In the genomic region with DNA sequence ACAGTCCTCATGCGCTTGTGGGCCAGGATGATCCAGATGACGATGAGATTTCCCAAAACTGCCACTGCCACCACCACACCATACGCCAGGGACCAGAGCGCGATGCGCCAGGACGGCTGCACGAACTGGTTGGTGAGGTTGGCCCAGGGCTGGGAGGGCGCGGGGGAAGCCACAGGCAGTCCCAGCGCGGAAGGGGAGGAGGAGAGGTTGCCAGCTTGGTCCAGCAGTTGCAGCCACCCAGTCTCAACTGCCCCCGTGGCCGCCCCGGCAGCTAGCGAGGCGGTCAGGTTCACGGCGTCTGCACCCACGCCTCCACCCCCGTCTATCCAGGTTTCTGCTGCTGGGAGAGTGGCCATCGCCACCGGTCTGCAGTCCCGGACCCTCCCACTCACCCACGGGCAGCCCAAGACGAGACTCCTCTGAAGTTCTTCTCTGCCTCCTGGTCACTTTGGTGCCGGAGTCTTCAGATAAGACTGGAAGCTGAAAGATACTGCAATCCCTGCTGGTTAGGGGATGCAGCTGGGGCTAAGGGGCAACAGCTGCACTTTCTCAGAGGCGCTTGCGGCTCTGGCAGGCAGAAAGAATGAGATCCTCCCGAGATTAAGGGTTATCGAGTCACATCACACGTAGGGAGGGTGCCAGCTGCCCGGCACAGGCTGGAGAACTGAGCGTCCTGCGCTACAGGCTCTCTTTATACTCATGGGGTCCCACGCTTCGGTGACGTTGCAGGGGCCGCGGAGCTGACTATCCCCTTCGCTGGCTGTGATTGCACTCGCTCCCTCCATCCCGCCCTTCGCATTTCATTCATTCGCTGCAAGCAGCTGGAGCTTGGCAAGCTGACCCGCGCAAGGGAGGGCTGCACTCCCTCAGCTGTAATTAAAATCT, we compare ENCODE assay signal across 10 cellular contexts. TPM values are rescaled to one million over a fixed set of nuclear protein-coding genes. Genes with fewer than 3 reads are reported as not detected.
A peak's percentile ranks its signal among the peaks of the same experiment; 100 is the strongest.
DNase-seq lines count a peak whose midpoint lies in the region; ATAC-seq and TF ChIP-seq lines count a peak whose summit lies in the region.
"Had no signal": no experiment of that assay in that cellular context is flagged by ENCODE, and none has a peak within 500 bp of the region (broad histone marks: within the 10 kb centered on the region; RNA-seq: fewer than 3 reads in every experiment).

TACR3 (minus strand) TSS at position 666 of the 885 bp plus-strand sequence; CDS start at position 356, 310 bp downstream.

- WGBS in smooth muscle cell (ENCODE audit: low lambda C conversion rate), result 2% methylated on average over 45 of the region's 47 CpGs
- 3% methylated on average over 16 of the region's 47 CpGs for WGBS in right lobe of liver (ENCODE audit: insufficient coverage, low coverage, low lambda C conversion rate, missing lambda C conversion rate)

- H3K36me3 ChIP-seq in HEK293 (ENCODE audit: control insufficient read depth in 2 of 2, insufficient read depth in 1 of 2, low read length in 2 of 2), result no peaks in the 10 kb centered on the region
- H3K36me3 ChIP-seq in kidney epithelial cell (ENCODE audit: control insufficient read depth, insufficient read depth, low read length), result no peaks in the 10 kb centered on the region
- H3K36me3 ChIP-seq in smooth muscle cell (ENCODE audit: low read depth), result no peaks in the 10 kb centered on the region
- H3K36me3 ChIP-seq in right lobe of liver, result no peaks in the 10 kb centered on the region

- no peak within 1 kb of the TSS for H3K9ac ChIP-seq in smooth muscle cell (ENCODE audit: low read depth)

- TF ChIP-seq POLR2A in right lobe of liver (IDR thresholded peaks at IDR 0.05), result no peak

- POLR2A ChIA-PET in HEK293 (lab: Yijun Ruan, JAX), result no interaction called here

- H3K79me2 ChIP-seq in smooth muscle cell (ENCODE audit: low read depth), result no peaks in the 10 kb centered on the region

- no peaks in the 10 kb centered on the region for H3K9me3 ChIP-seq in HEK293 (ENCODE audit: control insufficient read depth, insufficient read depth, low read depth, low read length)
- no peaks in the 10 kb centered on the region for H3K9me3 ChIP-seq in smooth muscle cell (replicated peaks; ENCODE audit: low read depth)
- no peaks in the 10 kb centered on the region for H3K9me3 ChIP-seq in right lobe of liver

- H3K4me3 ChIP-seq in HEK293 (ENCODE audit: low read depth, low read length) (peak within 1 kb of the TSS; percentile 14), astrocyte of the cerebellum (ENCODE audit: low read depth, low read length) (peak within 1 kb of the TSS; percentile 42), kidney epithelial cell (ENCODE audit: low read depth, low read length) (peak within 1 kb of the TSS; percentile 33), smooth muscle cell (peak within 1 kb of the TSS; percentile 46), right lobe of liver (no peak within 1 kb of the TSS)

- CTCF ChIA-PET in HEK293 (lab: Yijun Ruan, JAX), result interaction anchor here (0.7 kb wide), 1 partner anchor 67 kb away, joined by 3 read pairs; no protein-coding TSS in a partner anchor

- H3K4me1 ChIP-seq in HEK293 (ENCODE audit: control insufficient read depth, insufficient read depth, low read length), result no peaks in the 10 kb centered on the region
- peaks cover 4% of the 10 kb centered on the region for H3K4me1 ChIP-seq in smooth muscle cell (ENCODE audit: low read depth)
- H3K4me1 ChIP-seq in right lobe of liver, result no peaks in the 10 kb centered on the region

- DNase-seq in astrocyte of the cerebellum (ENCODE audit: low read depth) (no peak), kidney epithelial cell (ENCODE audit: low read depth) (no peak), smooth muscle cell (lab: John Stamatoyannopoulos, UW; ENCODE audit: unreplicated experiment) (peak; percentile 6), NCI-H345 (lab: John Stamatoyannopoulos, UW) (no peak), right lobe of liver (no peak)
- no peak for DNase-seq in stimulated activated CD4-positive, alpha-beta T cell treated with anti-CD3 and anti-CD28 coated beads, Interleukin-2, amount 100 ng/mL, for 24 hours

- H3K27ac ChIP-seq in HEK293 (ENCODE audit: extremely low read depth, low read depth, low read length) (no peak within 1 kb of the TSS), smooth muscle cell (ENCODE audit: low read depth) (no peak within 1 kb of the TSS), right lobe of liver (no peak within 1 kb of the TSS)

- in situ Hi-C loops in astrocyte of the cerebellum (cut with HindIII; ENCODE audit: low sequenced_read_pairs), result no loop called here

- no peaks in the 10 kb centered on the region for H3F3A ChIP-seq in smooth muscle cell (ENCODE audit: low read depth)

- no peaks in the 10 kb centered on the region for H4K20me1 ChIP-seq in smooth muscle cell (ENCODE audit: low read depth)

- H3K27me3 ChIP-seq in kidney epithelial cell (ENCODE audit: control insufficient read depth, insufficient read depth, low read length) (peaks cover 17% of the 10 kb centered on the region), smooth muscle cell (ENCODE audit: low read depth) (peaks cover 12% of the 10 kb centered on the region), right lobe of liver (no peaks in the 10 kb centered on the region)

- TF ChIP-seq CTCF in HEK293 (tag by site-specific recombination; IDR thresholded peaks at IDR 0.05), result no peak
- peak; percentile 2 for TF ChIP-seq CTCF in astrocyte of the cerebellum (IDR thresholded peaks at IDR 0.05; ENCODE audit: low read depth, low read length, missing control alignments)
- no peak for TF ChIP-seq CTCF in kidney epithelial cell (IDR thresholded peaks at IDR 0.05; ENCODE audit: insufficient read depth, low read length, poor library complexity, severe bottlenecking)
- TF ChIP-seq CTCF in smooth muscle cell (IDR thresholded peaks at IDR 0.05; ENCODE audit: borderline replicate concordance, insufficient read depth, poor library complexity, severe bottlenecking), result no peak
- no peak for TF ChIP-seq CTCF in right lobe of liver (IDR thresholded peaks at IDR 0.05)

- peak within 1 kb of the TSS; percentile 86 for H3K4me2 ChIP-seq in smooth muscle cell

- ATAC-seq in right lobe of liver, result no peak
- no peak for ATAC-seq in HG02759 (IDR thresholded peaks at IDR 0.05; ENCODE audit: unreplicated experiment)

- intact Hi-C loops in right lobe of liver (cut with DNase I), result no loop called here

- peak within 1 kb of the TSS; percentile 71 for H2AFZ ChIP-seq in smooth muscle cell (ENCODE audit: low read depth)

TF ChIP-seq in HEK293, 187 proteins besides CTCF, POLR2A, EP300 and RAD21 (continues in another document):
- TF ChIP-seq, protein P1, sequence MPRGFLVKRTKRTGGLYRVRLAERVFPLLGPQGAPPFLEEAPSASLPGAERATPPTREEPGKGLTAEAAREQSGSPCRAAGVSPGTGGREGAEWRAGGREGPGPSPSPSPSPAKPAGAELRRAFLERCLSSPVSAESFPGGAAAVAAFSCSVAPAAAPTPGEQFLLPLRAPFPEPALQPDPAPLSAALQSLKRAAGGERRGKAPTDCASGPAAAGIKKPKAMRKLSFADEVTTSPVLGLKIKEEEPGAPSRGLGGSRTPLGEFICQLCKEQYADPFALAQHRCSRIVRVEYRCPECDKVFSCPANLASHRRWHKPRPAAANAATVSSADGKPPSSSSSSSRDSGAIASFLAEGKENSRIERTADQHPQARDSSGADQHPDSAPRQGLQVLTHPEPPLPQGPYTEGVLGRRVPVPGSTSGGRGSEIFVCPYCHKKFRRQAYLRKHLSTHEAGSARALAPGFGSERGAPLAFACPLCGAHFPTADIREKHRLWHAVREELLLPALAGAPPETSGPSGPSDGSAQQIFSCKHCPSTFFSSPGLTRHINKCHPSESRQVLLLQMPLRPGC (tag by site-specific recombination; IDR thresholded peaks at IDR 0.05), result no peak
- TF ChIP-seq ZNF610 (tag by site-specific recombination; IDR thresholded peaks at IDR 0.05; ENCODE audit: borderline replicate concordance) (no peak), SCRT1 (tag by site-specific recombination; IDR thresholded peaks at IDR 0.05; ENCODE audit: borderline replicate concordance) (no peak), HOXD13 (CRISPR knock-in tag; IDR thresholded peaks at IDR 0.05; ENCODE audit: borderline replicate concordance) (no peak), ZNF138 (tag by site-specific recombination; IDR thresholded peaks at IDR 0.05; ENCODE audit: borderline replicate concordance) (no peak)
- TF ChIP-seq, protein P2, sequence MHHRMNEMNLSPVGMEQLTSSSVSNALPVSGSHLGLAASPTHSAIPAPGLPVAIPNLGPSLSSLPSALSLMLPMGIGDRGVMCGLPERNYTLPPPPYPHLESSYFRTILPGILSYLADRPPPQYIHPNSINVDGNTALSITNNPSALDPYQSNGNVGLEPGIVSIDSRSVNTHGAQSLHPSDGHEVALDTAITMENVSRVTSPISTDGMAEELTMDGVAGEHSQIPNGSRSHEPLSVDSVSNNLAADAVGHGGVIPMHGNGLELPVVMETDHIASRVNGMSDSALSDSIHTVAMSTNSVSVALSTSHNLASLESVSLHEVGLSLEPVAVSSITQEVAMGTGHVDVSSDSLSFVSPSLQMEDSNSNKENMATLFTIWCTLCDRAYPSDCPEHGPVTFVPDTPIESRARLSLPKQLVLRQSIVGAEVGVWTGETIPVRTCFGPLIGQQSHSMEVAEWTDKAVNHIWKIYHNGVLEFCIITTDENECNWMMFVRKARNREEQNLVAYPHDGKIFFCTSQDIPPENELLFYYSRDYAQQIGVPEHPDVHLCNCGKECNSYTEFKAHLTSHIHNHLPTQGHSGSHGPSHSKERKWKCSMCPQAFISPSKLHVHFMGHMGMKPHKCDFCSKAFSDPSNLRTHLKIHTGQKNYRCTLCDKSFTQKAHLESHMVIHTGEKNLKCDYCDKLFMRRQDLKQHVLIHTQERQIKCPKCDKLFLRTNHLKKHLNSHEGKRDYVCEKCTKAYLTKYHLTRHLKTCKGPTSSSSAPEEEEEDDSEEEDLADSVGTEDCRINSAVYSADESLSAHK (tag by site-specific recombination; IDR thresholded peaks at IDR 0.05), result no peak

RNA-seq across cellular contexts. Expression of gene TACR3, which starts in this region (rescaled TPM):
- total RNA-seq in kidney epithelial cell (not detected in 2 replicates), smooth muscle cell (0.22 TPM in 1 of 2 replicates, not detected in the other), right lobe of liver (not detected)
- not detected in 2 replicates for polyA plus RNA-seq in smooth muscle cell
- total RNA-seq: Daoy had no signal
- polyA plus RNA-seq: keratinocyte had no signal

Comparison
In these comparisons a context has a peak if more than half of its experiments do, and no peak if none do; other contexts are left out.
1. Peak in DNase-seq, H3K4me3 ChIP-seq and H3K4me2 ChIP-seq in smooth muscle cell; RNA of the gene not detected or under 1 TPM.
2. H3K4me3 ChIP-seq: peak in HEK293 (single experiment), astrocyte of the cerebellum (single experiment) and kidney epithelial cell (single experiment); none in right lobe of liver (0 of 3).